8 cellular contexts compared by ENCODE assay signal in genomic region chr9:131397100-131397790, GRCh38. TPM values are rescaled to one million over a fixed set of nuclear protein-coding genes. Genes with fewer than 3 reads are reported as not detected.
DNase-seq lines count a peak whose midpoint lies in the region; ATAC-seq and TF ChIP-seq lines count a peak whose summit lies in the region.

No MANE protein-coding gene starts in this region.

- intact Hi-C loops in thyroid gland (cut with DNase I), result no loop called here

- H3K9me3 ChIP-seq in thyroid gland, result no peaks in the 10 kb centered on the region

- peak overlapping the region; percentile 97 to 99 (median 98) for H3K27ac ChIP-seq in thyroid gland

- no peak for TF ChIP-seq POLR2A in thyroid gland (IDR thresholded peaks at IDR 0.05)

- H3K4me3 ChIP-seq in thyroid gland (replicated peaks in 1 of 3), result peak overlapping the region in 1 of 3 donors; percentile 7

- H3K27ac Mint-ChIP-seq in activated T-cell treated with anti-CD3 and anti-CD28 coated beads, Interleukin-2, amount 50 U/mL, for 72 hours, result peak overlapping the region; percentile 94
- peak overlapping the region; percentile 31 for H3K27ac Mint-ChIP-seq in activated T-helper 17 cell treated with anti-CD3 and anti-CD28 coated beads, Interleukin-2, amount 50 U/mL, for 72 hours
- peak overlapping the region; percentile 81 to 95 (median 89) for H3K27ac Mint-ChIP-seq in immature natural killer cell

- WGBS in thyroid gland, 2 donors, result 35 to 38% methylated on average over 8 of the region's 8 CpGs

- no peak for DNase-seq in activated T-cell treated with anti-CD3 and anti-CD28 coated beads, Interleukin-2, amount 50 U/mL, for 72 hours
- DNase-seq in activated T-cell treated with anti-CD3 and anti-CD28 coated beads, Interleukin-2, amount 50 U/mL, for 1 hour, result no peak
- no peak for DNase-seq in immature natural killer cell
- DNase-seq in thyroid gland, result peak; percentile 38 to 51
- no peak for DNase-seq in NCI-H1048 (lab: John Stamatoyannopoulos, UW)

- peaks cover 58 to 75% of the 10 kb centered on the region in 2 donors for H3K4me1 ChIP-seq in thyroid gland

- no peaks in the 10 kb centered on the region for H3K27me3 Mint-ChIP-seq in activated T-cell treated with anti-CD3 and anti-CD28 coated beads, Interleukin-2, amount 50 U/mL, for 72 hours (ENCODE audit: low read depth)
- H3K27me3 Mint-ChIP-seq in activated T-helper 17 cell treated with anti-CD3 and anti-CD28 coated beads, Interleukin-2, amount 50 U/mL, for 72 hours, result no peaks in the 10 kb centered on the region
- peaks cover 16 to 22% (median 18%) of the 10 kb centered on the region in 3 donors for H3K27me3 Mint-ChIP-seq in immature natural killer cell (ENCODE audit: low read depth in 3 of 3)

- H3K4me1 Mint-ChIP-seq in activated T-cell treated with anti-CD3 and anti-CD28 coated beads, Interleukin-2, amount 50 U/mL, for 72 hours (ENCODE audit: low read depth), result peaks cover 79% of the 10 kb centered on the region
- peaks cover 50% of the 10 kb centered on the region for H3K4me1 Mint-ChIP-seq in activated T-helper 17 cell treated with anti-CD3 and anti-CD28 coated beads, Interleukin-2, amount 50 U/mL, for 72 hours
- H3K4me1 Mint-ChIP-seq in immature natural killer cell, result peaks cover 76 to 77% of the 10 kb centered on the region in 2 donors

- H3K9me3 Mint-ChIP-seq in activated T-cell treated with anti-CD3 and anti-CD28 coated beads, Interleukin-2, amount 50 U/mL, for 72 hours, result no peaks in the 10 kb centered on the region
- no peaks in the 10 kb centered on the region for H3K9me3 Mint-ChIP-seq in activated T-helper 17 cell treated with anti-CD3 and anti-CD28 coated beads, Interleukin-2, amount 50 U/mL, for 72 hours
- no peaks in the 10 kb centered on the region for H3K9me3 Mint-ChIP-seq in immature natural killer cell

- TF ChIP-seq CTCF in thyroid gland (IDR thresholded peaks at IDR 0.05), result no peak

- H3K4me3 Mint-ChIP-seq in activated T-cell treated with anti-CD3 and anti-CD28 coated beads, Interleukin-2, amount 50 U/mL, for 72 hours, result peak overlapping the region; percentile 87 to 95
- H3K4me3 Mint-ChIP-seq in activated T-helper 17 cell treated with anti-CD3 and anti-CD28 coated beads, Interleukin-2, amount 50 U/mL, for 72 hours, result peak overlapping the region; percentile 93
- H3K4me3 Mint-ChIP-seq in immature natural killer cell, result peak overlapping the region; percentile 73 to 96 (median 83)

- peak in 1 of 2 donors; percentile 19 for ATAC-seq in activated T-cell treated with anti-CD3 and anti-CD28 coated beads, Interleukin-2, amount 50 U/mL, for 72 hours (replicated peaks in 1 of 2)
- ATAC-seq in activated T-helper 17 cell treated with anti-CD3 and anti-CD28 coated beads, Interleukin-2, amount 50 U/mL, for 72 hours (replicated peaks), result peak; percentile 28
- no peak for ATAC-seq in HG03354 (IDR thresholded peaks at IDR 0.05; ENCODE audit: poor library complexity, severe bottlenecking, unreplicated experiment)
- ATAC-seq in HG03439 (IDR thresholded peaks at IDR 0.05; ENCODE audit: unreplicated experiment), result no peak

- no peaks in the 10 kb centered on the region for H3K36me3 ChIP-seq in thyroid gland

- H3K27me3 ChIP-seq in thyroid gland, result no peaks in the 10 kb centered on the region

- peaks cover 1 to 9% of the 10 kb centered on the region in 2 donors for H3K36me3 Mint-ChIP-seq in activated T-cell treated with anti-CD3 and anti-CD28 coated beads, Interleukin-2, amount 50 U/mL, for 72 hours (ENCODE audit: insufficient read depth in 2 of 2)
- peaks cover 45% of the 10 kb centered on the region for H3K36me3 Mint-ChIP-seq in activated T-helper 17 cell treated with anti-CD3 and anti-CD28 coated beads, Interleukin-2, amount 50 U/mL, for 72 hours (ENCODE audit: low read depth)
- H3K36me3 Mint-ChIP-seq in immature natural killer cell, result no peaks in the 10 kb centered on the region

RNA-seq across cellular contexts. Expression of gene PRRC2B, which starts 3.4 kb away (rescaled TPM):
- total RNA-seq in activated T-cell treated with anti-CD3 and anti-CD28 coated beads, Interleukin-2, amount 50 U/mL, for 72 hours, result 100 to 1,000 TPM; 179 to 214 TPM
- 100 to 1,000 TPM; 136 to 157 TPM for total RNA-seq in activated T-helper 17 cell treated with anti-CD3 and anti-CD28 coated beads, Interleukin-2, amount 50 U/mL, for 72 hours
- polyA plus RNA-seq in immature natural killer cell, result 10 to 100 TPM in 1 of 3 donors, 1 to 10 TPM in 2; 2.0 to 48.1 (median 9.6) TPM
- total RNA-seq in thyroid gland, result 100 to 1,000 TPM in 3 of 4 donors, 10 to 100 TPM in 1; 81.7 to 159 (median 117) TPM

Comparison
In these comparisons a context has a peak if more than half of its experiments do, and no peak if none do; other contexts are left out.
1. DNase-seq: peak in thyroid gland (2 of 2); none in activated T-cell treated with anti-CD3 and anti-CD28 coated beads, Interleukin-2, amount 50 U/mL, for 72 hours (0 of 2), activated T-cell treated with anti-CD3 and anti-CD28 coated beads, Interleukin-2, amount 50 U/mL, for 1 hour (single experiment), immature natural killer cell (0 of 3) and NCI-H1048 (single experiment).
2. H3K27ac Mint-ChIP-seq: peak in every context shown above with its lines; median percentile 94 in activated T-cell treated with anti-CD3 and anti-CD28 coated beads, Interleukin-2, amount 50 U/mL, for 72 hours; 89 in immature natural killer cell; 31 in activated T-helper 17 cell treated with anti-CD3 and anti-CD28 coated beads, Interleukin-2, amount 50 U/mL, for 72 hours.
3. Peak in every context shown above with its lines, with median percentiles within 50 percentile points of each other: H3K4me3 Mint-ChIP-seq.